In genomic region chr5:55232194-55232984, GRCh38 we compare ENCODE assay signal across 8 cellular contexts. TPM values are rescaled to one million over a fixed set of nuclear protein-coding genes. Genes with fewer than 3 reads are reported as not detected.
DNase-seq lines count a peak whose midpoint lies in the region; ATAC-seq, FAIRE-seq and TF ChIP-seq lines count a peak whose summit lies in the region.

No MANE protein-coding gene starts in this region.

- no peak for DNase-seq in AG04449 (ENCODE audit: low read depth, low spot score)
- DNase-seq in GM12891 (ENCODE audit: insufficient read length, low spot score), result peak; percentile 20
- peak; percentile 78 for DNase-seq in NCI-H2171 treated with DMSO at 0.1 percent for 48 hours (lab: John Stamatoyannopoulos, UW)
- DNase-seq in kidney, result peak; percentile 83
- DNase-seq in activated effector memory CD4-positive, alpha-beta T cell treated with Interleukin-2 at 50 U/mL for 16 hours, result no peak

- H3K4me3 ChIP-seq in AG04449 (ENCODE audit: low read depth, low read length) (peak overlapping the region; percentile 54), kidney (ENCODE audit: low read length in 2 of 2) (peak overlapping the region; percentile 58 to 63)

- H3K27ac Mint-ChIP-seq in brain, result peak overlapping the region in 3 of 5 experiments; percentile 61 to 78 (median 65)
- H3K27ac Mint-ChIP-seq in stimulated activated naive CD8-positive, alpha-beta T cell treated with anti-CD3 and anti-CD28 coated beads, Interleukin-15, Interleukin-2, amounts not matched to agents 100 ng/mL and 50 ng/mL, for 24 hours, result peak overlapping the region; percentile 21

- CTCF ChIA-PET in AG04449 (lab: Yijun Ruan, JAX), result interaction anchor here (0.7 to 3.2 kb wide), 7 partner anchors 9 to 73 kb away, joined by 3 to 11 read pairs (median 3); no protein-coding TSS in a partner anchor

- no peak for FAIRE-seq in GM12891 (lab: Jason Lieb, UNC)
- no peak for FAIRE-seq in kidney (lab: Jason Lieb, UNC)

- no peaks in the 10 kb centered on the region for H3K36me3 Mint-ChIP-seq in brain
- no peaks in the 10 kb centered on the region for H3K36me3 Mint-ChIP-seq in stimulated activated naive CD8-positive, alpha-beta T cell treated with anti-CD3 and anti-CD28 coated beads, Interleukin-15, Interleukin-2, amounts not matched to agents 100 ng/mL and 50 ng/mL, for 24 hours (ENCODE audit: low read depth)

- no peak overlapping the region for H3K9ac ChIP-seq in kidney (ENCODE audit: low read length in 2 of 2)

- no peaks in the 10 kb centered on the region for H3K36me3 ChIP-seq in kidney (ENCODE audit: control insufficient read depth in 1 of 2, insufficient read depth in 2 of 2, low read length in 2 of 2)

- H3K4me3 Mint-ChIP-seq in brain, result peak overlapping the region; percentile 88 to 98 (median 90)
- H3K4me3 Mint-ChIP-seq in stimulated activated naive CD8-positive, alpha-beta T cell treated with anti-CD3 and anti-CD28 coated beads, Interleukin-15, Interleukin-2, amounts not matched to agents 100 ng/mL and 50 ng/mL, for 24 hours, result peak overlapping the region; percentile 74

- peaks cover 0 to 9% (median 0%) of the 10 kb centered on the region in 5 experiments for H3K9me3 Mint-ChIP-seq in brain
- no peaks in the 10 kb centered on the region for H3K9me3 Mint-ChIP-seq in stimulated activated naive CD8-positive, alpha-beta T cell treated with anti-CD3 and anti-CD28 coated beads, Interleukin-15, Interleukin-2, amounts not matched to agents 100 ng/mL and 50 ng/mL, for 24 hours

- H3K4me1 Mint-ChIP-seq in brain, result peaks cover 42% of the 10 kb centered on the region
- peaks cover 38% of the 10 kb centered on the region for H3K4me1 Mint-ChIP-seq in stimulated activated naive CD8-positive, alpha-beta T cell treated with anti-CD3 and anti-CD28 coated beads, Interleukin-15, Interleukin-2, amounts not matched to agents 100 ng/mL and 50 ng/mL, for 24 hours (ENCODE audit: low read depth)

- POLR2A ChIA-PET in AG04449 (lab: Yijun Ruan, JAX), result interaction anchor here (0.6 kb wide), 1 partner anchor 665 kb away, joined by 3 read pairs; no protein-coding TSS in a partner anchor

- H3K27me3 Mint-ChIP-seq in brain, result peaks cover 79% of the 10 kb centered on the region
- H3K27me3 Mint-ChIP-seq in stimulated activated naive CD8-positive, alpha-beta T cell treated with anti-CD3 and anti-CD28 coated beads, Interleukin-15, Interleukin-2, amounts not matched to agents 100 ng/mL and 50 ng/mL, for 24 hours, result peaks cover 76% of the 10 kb centered on the region

- H3K9me3 ChIP-seq in kidney (ENCODE audit: control insufficient read depth in 1 of 2, low read length in 2 of 2), result no peaks in the 10 kb centered on the region

- H3K4me1 ChIP-seq in kidney (ENCODE audit: control insufficient read depth in 1 of 2, insufficient read depth in 1 of 2, low read depth in 1 of 2, low read length in 2 of 2), result peaks cover 11 to 27% of the 10 kb centered on the region in 2 donors

- no peak for TF ChIP-seq CTCF in AG04449 (IDR thresholded peaks at IDR 0.05; ENCODE audit: insufficient read depth, low read length, missing control alignments)
- TF ChIP-seq CTCF in brain (conservative IDR thresholded peaks at IDR 0.05), result no peak
- TF ChIP-seq CTCF in kidney (IDR thresholded peaks at IDR 0.05; ENCODE audit: borderline replicate concordance, extremely low read depth, insufficient read depth), result no peak

- no peak overlapping the region for H3K27ac ChIP-seq in kidney (ENCODE audit: low read depth in 2 of 2, low read length in 2 of 2)

- intact Hi-C loops in kidney (cut with DNase I), result no loop called here

- TF ChIP-seq POLR2A in GM12891 (IDR thresholded peaks at IDR 0.05; ENCODE audit: low read depth, low read length), result no peak

- no peak for ATAC-seq in GM21737 (IDR thresholded peaks at IDR 0.05; ENCODE audit: unreplicated experiment)

TF ChIP-seq in GM12891, 5 proteins besides CTCF, POLR2A, EP300 and RAD21:
- no peak for TF ChIP-seq PAX5 (IDR thresholded peaks at IDR 0.05; ENCODE audit: insufficient read depth, low read length, severe bottlenecking)
- no peak for TF ChIP-seq POU2F2 (IDR thresholded peaks at IDR 0.05; ENCODE audit: low read depth, low read length)
- TF ChIP-seq SPI1 (IDR thresholded peaks at IDR 0.05; ENCODE audit: low read depth, low read length), result no peak
- no peak for TF ChIP-seq POLR2AphosphoS5 (IDR thresholded peaks at IDR 0.05; ENCODE audit: low read depth, low read length)
- no peak for TF ChIP-seq TAF1 (IDR thresholded peaks at IDR 0.05; ENCODE audit: low read depth, low read length)

RNA-seq across cellular contexts. Expression of gene CCNO, which starts 1.0 kb away (rescaled TPM):
- polyA plus RNA-seq in GM12891 (2012; ENCODE audit: low read depth, missing spikeins), result not detected
- polyA plus RNA-seq in brain (ENCODE audit: insufficient read depth, low read depth, low replicate concordance) (7.5 TPM), kidney (ENCODE audit: insufficient read depth, low read depth, low replicate concordance) (2.1 TPM)
- 5.9 TPM for total RNA-seq in kidney

RNA-seq across cellular contexts. Expression of gene MCIDAS, which starts 5.3 kb away (rescaled TPM):
- not detected for polyA plus RNA-seq in GM12891 (2012; ENCODE audit: low read depth, missing spikeins)
- polyA plus RNA-seq in brain (ENCODE audit: insufficient read depth, low read depth, low replicate concordance) (1.4 TPM), kidney (ENCODE audit: insufficient read depth, low read depth, low replicate concordance) (not detected)
- 0.13 TPM for total RNA-seq in kidney

RNA-seq across cellular contexts. Expression of gene CDC20B, which starts 59.4 kb away (rescaled TPM):
- not detected for polyA plus RNA-seq in GM12891 (2012; ENCODE audit: low read depth, missing spikeins)
- 0.15 TPM for polyA plus RNA-seq in brain (ENCODE audit: insufficient read depth, low read depth, low replicate concordance)
- not detected for total RNA-seq in kidney
- polyA plus RNA-seq in kidney (ENCODE audit: insufficient read depth, low read depth, low replicate concordance), result 0.88 TPM

Comparison
In these comparisons a context has a peak if more than half of its experiments do, and no peak if none do; other contexts are left out.
1. DNase-seq: peak in GM12891 (single experiment), NCI-H2171 treated with DMSO at 0.1 percent for 48 hours (single experiment) and kidney (single experiment); none in AG04449 (single experiment) and activated effector memory CD4-positive, alpha-beta T cell treated with Interleukin-2 at 50 U/mL for 16 hours (single experiment).